In the genomic region with DNA sequence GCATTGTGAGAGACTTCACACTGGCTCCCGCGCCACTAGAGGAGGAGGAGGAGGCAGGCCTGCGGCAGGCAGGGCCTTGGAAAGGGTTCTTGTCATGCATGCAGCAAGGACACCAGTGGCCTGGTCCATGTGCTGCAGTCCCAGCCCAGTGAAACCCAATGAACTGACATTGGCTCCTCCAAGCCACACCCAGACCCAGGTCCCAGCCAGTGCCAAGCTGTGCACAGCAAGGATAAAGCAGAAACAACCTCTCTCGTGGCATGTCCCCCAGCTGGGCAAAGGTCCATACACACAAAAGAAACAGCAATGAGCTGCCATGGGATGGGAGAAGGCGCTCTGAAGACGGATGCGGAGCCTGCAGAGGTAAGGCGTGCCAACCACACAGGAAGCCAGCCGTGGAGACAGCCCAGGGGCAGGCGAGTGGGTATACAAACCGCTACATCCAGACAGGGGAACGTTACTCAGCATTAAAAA, we compare ENCODE assay signal across 8 cellular contexts.
DNase-seq lines count a peak whose midpoint lies in the region; ATAC-seq and TF ChIP-seq lines count a peak whose summit lies in the region.

No MANE protein-coding gene starts in this region.

- peak overlapping the region; percentile 69 for H3K27ac Mint-ChIP-seq in stimulated activated naive B cell treated with anti-CD40 and anti-IgM and Interleukin-4, amounts not matched to agents 10 μg/mL and 1 μg/mL and 100 μg/mL, for 72 hours

- in situ Hi-C loops in GM13977 (cut with MboI; ENCODE audit: low pct_unique_long_range_greater_than_20kb, low sequenced_read_pairs, unreplicated experiment): no loop called here

- peak overlapping the region; percentile 26 to 31 for H3K4me3 Mint-ChIP-seq in stimulated activated naive B cell treated with anti-CD40 and anti-IgM and Interleukin-4, amounts not matched to agents 10 μg/mL and 1 μg/mL and 100 μg/mL, for 72 hours

- H3K9me3 Mint-ChIP-seq in stimulated activated naive B cell treated with anti-CD40 and anti-IgM and Interleukin-4, amounts not matched to agents 10 μg/mL and 1 μg/mL and 100 μg/mL, for 72 hours: peaks cover 4 to 6% of the 10 kb centered on the region in 2 donors

- TF ChIP-seq CTCF in GM13977 (IDR thresholded peaks at IDR 0.05; ENCODE audit: extremely low read depth, insufficient read depth, missing control alignments): no peak

- peaks cover 70 to 76% of the 10 kb centered on the region in 2 donors for H3K4me1 Mint-ChIP-seq in stimulated activated naive B cell treated with anti-CD40 and anti-IgM and Interleukin-4, amounts not matched to agents 10 μg/mL and 1 μg/mL and 100 μg/mL, for 72 hours

- no peaks in the 10 kb centered on the region for H3K27me3 Mint-ChIP-seq in stimulated activated naive B cell treated with anti-CD40 and anti-IgM and Interleukin-4, amounts not matched to agents 10 μg/mL and 1 μg/mL and 100 μg/mL, for 72 hours

- peaks cover 58 to 79% of the 10 kb centered on the region in 2 donors for H3K36me3 Mint-ChIP-seq in stimulated activated naive B cell treated with anti-CD40 and anti-IgM and Interleukin-4, amounts not matched to agents 10 μg/mL and 1 μg/mL and 100 μg/mL, for 72 hours

- ATAC-seq in HG03196 (IDR thresholded peaks at IDR 0.05; ENCODE audit: unreplicated experiment) (peak; percentile 35), GM19397 (IDR thresholded peaks at IDR 0.05; ENCODE audit: unreplicated experiment) (no peak), HG03442 (IDR thresholded peaks at IDR 0.05; ENCODE audit: unreplicated experiment) (no peak)
- peak; percentile 54 to 73 for ATAC-seq in stimulated activated naive B cell treated with anti-CD40 and anti-IgM and Interleukin-4, amounts not matched to agents 10 μg/mL and 1 μg/mL and 100 μg/mL, for 72 hours (replicated peaks)

- DNase-seq in activated CD4-positive, alpha-beta T cell treated with anti-CD3 and anti-CD28 coated beads, Interleukin-2, amount 50 U/mL, for 1 hour: peak; percentile 72
- peak; percentile 26 for DNase-seq in effector CD8-positive, alpha-beta T cell (lab: John Stamatoyannopoulos, UW)
- peak; percentile 24 for DNase-seq in stimulated activated naive B cell treated with anti-CD40 and anti-IgM and Interleukin-4, amounts not matched to agents 10 μg/mL and 1 μg/mL and 100 μg/mL, for 72 hours
- DNase-seq in superior temporal gyrus (ENCODE audit: extremely low spot score): no peak
- DNase-seq in GM13977 (ENCODE audit: low spot score): no peak

Comparison
In these comparisons a context has a peak if more than half of its experiments do, and no peak if none do; other contexts are left out.
1. ATAC-seq: peak in HG03196 (single experiment) and stimulated activated naive B cell treated with anti-CD40 and anti-IgM and Interleukin-4, amounts not matched to agents 10 μg/mL and 1 μg/mL and 100 μg/mL, for 72 hours (2 of 2); none in GM19397 (single experiment) and HG03442 (single experiment).
2. DNase-seq: peak in activated CD4-positive, alpha-beta T cell treated with anti-CD3 and anti-CD28 coated beads, Interleukin-2, amount 50 U/mL, for 1 hour (single experiment), effector CD8-positive, alpha-beta T cell (single experiment) and stimulated activated naive B cell treated with anti-CD40 and anti-IgM and Interleukin-4, amounts not matched to agents 10 μg/mL and 1 μg/mL and 100 μg/mL, for 72 hours (single experiment); none in superior temporal gyrus (single experiment) and GM13977 (single experiment).